Comparison of ENCODE assay signal across 31 cellular contexts in genomic region chr6:41740366-41741162, GRCh38. TPM values are rescaled to one million over a fixed set of nuclear protein-coding genes. Genes with fewer than 3 reads are reported as not detected.
"Had no signal": no experiment of that assay in that cellular context is flagged by ENCODE, and none has a peak within 500 bp of the region (broad histone marks: within the 10 kb centered on the region; RNA-seq: fewer than 3 reads in every experiment).

No MANE protein-coding gene starts in this region.

- ATAC-seq: effector memory CD8-positive, alpha-beta T cell; gastrocnemius medialis; natural killer cell treated with Interleukin-12 subunit alpha and Interleukin-12 subunit beta and Interleukin-15 and Interleukin-18, amount 100 ng/mL, for 72 hours; right lobe of liver; upper lobe of right lung had no signal

- H3K27ac ChIP-seq: brain microvascular endothelial cell, gastrocnemius medialis, neutrophil, ovary, right lobe of liver, thoracic aorta, upper lobe of right lung had no signal

- H3K9me3 ChIP-seq: gastrocnemius medialis, left ventricle myocardium inferior, neutrophil, ovary, right lobe of liver, thoracic aorta, upper lobe of right lung had no signal

- H3K4me3 ChIP-seq: gastrocnemius medialis, left ventricle myocardium inferior, ovary, right lobe of liver, thoracic aorta, upper lobe of right lung had no signal

- H3K36me3 ChIP-seq: brain microvascular endothelial cell, gastrocnemius medialis, left ventricle myocardium inferior, neutrophil, ovary, right lobe of liver, thoracic aorta, upper lobe of right lung had no signal

- H3K27me3 ChIP-seq: brain microvascular endothelial cell, gastrocnemius medialis, neutrophil, ovary, right lobe of liver, upper lobe of right lung had no signal

- DNase-seq: activated B cell treated with CpG ODN at 0.5 μM for 24 hours; activated CD4-positive, alpha-beta T cell treated with anti-CD3 and anti-CD28 coated beads, Interleukin-2, amount 50 U/mL, for 48 hours; activated CD8-positive, alpha-beta memory T cell treated with anti-CD3 and anti-CD28 coated beads, Interleukin-2, amount 50 U/mL, for 4 hours; activated gamma-delta T cell treated with Interleukin-2 at 50 U/mL for 16 hours; activated naive CD4-positive, alpha-beta T cell treated with anti-CD3 and anti-CD28 coated beads, Interleukin-2, amount 50 U/mL, for 16 hours; activated T-cell treated with anti-CD3 and anti-CD28 coated beads, Interleukin-2, amount 50 U/mL, for 24 hours; amniotic stem cell; brain microvascular endothelial cell; cortex of kidney; effector memory CD8-positive, alpha-beta T cell; erythroblast; gastrocnemius medialis; glutamatergic neuron; hypothalamus; left ventricle myocardium inferior; mammary epithelial cell; ovary; stimulated activated CD4-positive, alpha-beta T cell treated with anti-CD3 and anti-CD28 coated beads, Interleukin-2, amount 100 ng/mL, for 48 hours; stimulated activated naive CD4-positive, alpha-beta T cell treated with Interleukin-2 at 50 U/mL for 16 hours; T-helper 1 cell; upper lobe of right lung had no signal

- H3K4me1 ChIP-seq: right lobe of liver, upper lobe of right lung had no signal

RNA-seq across cellular contexts. Expression of gene PGC, which starts 6.6 kb away (rescaled TPM):
- total RNA-seq: activated B cell treated with CpG ODN at 0.5 μM for 24 hours; activated CD8-positive, alpha-beta memory T cell treated with anti-CD3 and anti-CD28 coated beads for 36 hours; astrocyte; cardiac septum; gastrocnemius medialis; left ventricle myocardium inferior; mammary epithelial cell; mesothelial cell of epicardium; natural killer cell treated with Interleukin-12 subunit alpha and Interleukin-12 subunit beta and Interleukin-15 and Interleukin-18, amount 100 ng/mL, for 72 hours; progenitor cell of endocrine pancreas; renal cortical epithelial cell had no signal
- polyA plus RNA-seq: mammary epithelial cell had no signal

RNA-seq across cellular contexts. Expression of gene PRICKLE4, which starts 40.0 kb away (rescaled TPM):
- total RNA-seq: activated CD8-positive, alpha-beta memory T cell treated with anti-CD3 and anti-CD28 coated beads for 36 hours; natural killer cell treated with Interleukin-12 subunit alpha and Interleukin-12 subunit beta and Interleukin-15 and Interleukin-18, amount 100 ng/mL, for 72 hours had no signal
